8 cellular contexts compared by ENCODE assay signal in genomic region chr3:9933561-9934234, GRCh38. TPM values are rescaled to one million over a fixed set of nuclear protein-coding genes. Genes with fewer than 3 reads are reported as not detected.
DNase-seq lines count a peak whose midpoint lies in the region; ATAC-seq, FAIRE-seq and TF ChIP-seq lines count a peak whose summit lies in the region.

A gene with protein sequence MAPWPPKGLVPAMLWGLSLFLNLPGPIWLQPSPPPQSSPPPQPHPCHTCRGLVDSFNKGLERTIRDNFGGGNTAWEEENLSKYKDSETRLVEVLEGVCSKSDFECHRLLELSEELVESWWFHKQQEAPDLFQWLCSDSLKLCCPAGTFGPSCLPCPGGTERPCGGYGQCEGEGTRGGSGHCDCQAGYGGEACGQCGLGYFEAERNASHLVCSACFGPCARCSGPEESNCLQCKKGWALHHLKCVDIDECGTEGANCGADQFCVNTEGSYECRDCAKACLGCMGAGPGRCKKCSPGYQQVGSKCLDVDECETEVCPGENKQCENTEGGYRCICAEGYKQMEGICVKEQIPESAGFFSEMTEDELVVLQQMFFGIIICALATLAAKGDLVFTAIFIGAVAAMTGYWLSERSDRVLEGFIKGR (plus strand): TSS chr3:9933834. CDS start chr3:9934439, 605 bp downstream.

- CTCF ChIA-PET in PC-3 (lab: Charles Lee): interaction anchor here (0.5 to 2.0 kb wide), 4 partner anchors 13 to 218 kb away, joined by 3 to 24 read pairs (median 5); no protein-coding TSS in a partner anchor

- DNase-seq in D721Med (ENCODE audit: insufficient read length, low spot score): peak; percentile 57
- peak; percentile 96 for DNase-seq in HuH-7.5 (ENCODE audit: low spot score)
- peak; percentile 97 for DNase-seq in PC-3
- DNase-seq in activated T-cell treated with anti-CD3 and anti-CD28 coated beads for 4 hours: peak; percentile 97
- peak; percentile 48 for DNase-seq in epithelial cell of prostate (ENCODE audit: low read depth, low spot score)
- peak; percentile 96 for DNase-seq in mucosa of gallbladder (ENCODE audit: low spot score)
- DNase-seq in stimulated activated CD8-positive, alpha-beta memory T cell treated with anti-CD3 and anti-CD28 coated beads, Interleukin-4, amount 100 ng/mL, for 24 hours (ENCODE audit: low read depth): peak; percentile 94

- no peaks in the 10 kb centered on the region for H3K9me3 ChIP-seq in PC-3 (ENCODE audit: low read length)

- peak; percentile 87 for ATAC-seq in GM21447 (IDR thresholded peaks at IDR 0.05; ENCODE audit: unreplicated experiment)
- peak; percentile 80 for ATAC-seq in PC-3

- no peaks in the 10 kb centered on the region for H3F3A ChIP-seq in PC-3 (ENCODE audit: low read length, unreplicated experiment)

- peaks cover 33% of the 10 kb centered on the region for H3K4me1 ChIP-seq in PC-3 (ENCODE audit: insufficient read depth, low read length)

- H3K9ac ChIP-seq in PC-3 (ENCODE audit: low read length): peak within 1 kb of the TSS; percentile 81

- no peak for FAIRE-seq in D721Med (lab: Jason Lieb, UNC)

- no TSS peak for BruUV-seq in PC-3 (replicated peaks; lab: Mats Ljungman, UMichigan)

- H3K27ac ChIP-seq in PC-3 (ENCODE audit: low read length) (peak within 1 kb of the TSS; percentile 84), epithelial cell of prostate (peak within 1 kb of the TSS; percentile 70)

- H3K4me2 ChIP-seq in PC-3 (ENCODE audit: low read length): peak within 1 kb of the TSS; percentile 91

- peak within 1 kb of the TSS; percentile 72 for H3K4me3 ChIP-seq in PC-3 (ENCODE audit: low read length)

- no peaks in the 10 kb centered on the region for H4K20me1 ChIP-seq in PC-3 (ENCODE audit: low read length)

- peak within 1 kb of the TSS; percentile 84 for H2AFZ ChIP-seq in PC-3 (ENCODE audit: low read length)

- H3K79me2 ChIP-seq in PC-3 (ENCODE audit: low read length): peaks cover 19% of the 10 kb centered on the region

- H3K36me3 ChIP-seq in PC-3 (ENCODE audit: low read depth, low read length): peaks cover 14% of the 10 kb centered on the region

- POLR2A ChIA-PET in PC-3 (lab: Charles Lee; ENCODE audit: unreplicated experiment): interaction anchor here (0.8 to 1.9 kb wide), 3 partner anchors 12 to 36 kb away, joined by 4 to 25 read pairs (median 8); partner anchors contain the start of gene IL17RC

- no peaks in the 10 kb centered on the region for H3K9me2 ChIP-seq in PC-3 (replicated peaks; ENCODE audit: low read length)

- intact Hi-C loops in PC-3 (cut with micrococcal nuclease): loop anchor here (1.0 to 5.0 kb wide), 4 partner anchors 17 to 216 kb away; partner anchors contain the start of gene RPUSD3

- TF ChIP-seq CTCF in D721Med (IDR thresholded peaks at IDR 0.05; ENCODE audit: insufficient read depth, missing control alignments): no peak
- TF ChIP-seq CTCF in PC-3 (conservative IDR thresholded peaks at IDR 0.05; ENCODE audit: low read depth, low read length): no peak

- H3K27me3 ChIP-seq in PC-3 (ENCODE audit: low read length): no peaks in the 10 kb centered on the region

RNA-seq across cellular contexts. Expression of the gene that starts here (rescaled TPM):
- 22.0 and 28.3 TPM in 2 replicates for total RNA-seq in PC-3 (2014; rRNA removed)
- 116 TPM for total RNA-seq in mucosa of gallbladder

Comparison
In these comparisons a context has a peak if more than half of its experiments do, and no peak if none do; other contexts are left out.
1. Peak in every context shown above with its lines: DNase-seq, ATAC-seq, H3K4me3 ChIP-seq and H3K27ac ChIP-seq.